Comparison of ENCODE assay signal across 13 cellular contexts in the genomic region with DNA sequence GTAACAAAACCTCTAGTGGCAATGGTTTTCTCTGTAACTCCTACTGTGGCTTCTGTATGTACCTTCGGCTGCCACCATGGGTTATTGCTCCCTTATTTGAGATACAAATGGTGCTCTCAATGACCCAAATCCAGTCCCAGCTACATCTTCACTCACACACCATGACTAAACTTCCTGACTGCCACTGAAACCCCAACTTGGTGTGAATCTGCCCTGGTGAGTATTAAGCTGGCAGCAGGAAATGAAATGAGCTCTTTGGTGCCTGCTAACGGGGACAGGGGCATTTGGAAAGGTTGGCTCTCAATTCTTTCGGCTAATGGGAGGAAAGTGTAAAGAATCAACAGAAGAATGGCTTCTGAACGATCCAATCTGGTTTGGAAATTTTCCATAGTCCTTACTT. TPM values are rescaled to one million over a fixed set of nuclear protein-coding genes. Genes with fewer than 3 reads are reported as not detected.
DNase-seq lines count a peak whose midpoint lies in the region; TF ChIP-seq lines count a peak whose summit lies in the region.
"Had no signal": no experiment of that assay in that cellular context is flagged by ENCODE, and none has a peak within 500 bp of the region (broad histone marks: within the 10 kb centered on the region; RNA-seq: fewer than 3 reads in every experiment).

No MANE protein-coding gene starts in this region.

- H3K23me2 ChIP-seq in H9 (ENCODE audit: insufficient read length, low read depth, low read length, poor library complexity, severe bottlenecking): no peaks in the 10 kb centered on the region

- H4K20me1 ChIP-seq in H9 (ENCODE audit: control insufficient read depth, insufficient read depth, insufficient read length): no peaks in the 10 kb centered on the region

- H3K27me3 Mint-ChIP-seq in H9 (ENCODE audit: low read depth): no peaks in the 10 kb centered on the region

- peaks cover 0 to 3% of the 10 kb centered on the region in 2 donors for H3K4me1 ChIP-seq in neuronal stem cell (ENCODE audit: control insufficient read depth in 2 of 2, insufficient read depth in 1 of 2, low read depth in 1 of 2, low read length in 2 of 2)
- H3K4me1 ChIP-seq in H9 (ENCODE audit: insufficient read depth, low read length): no peaks in the 10 kb centered on the region

- no peak overlapping the region for H4K91ac ChIP-seq in neuronal stem cell (ENCODE audit: low read depth, low read length, poor library complexity)
- H4K91ac ChIP-seq in H9 (ENCODE audit: insufficient read length, low read depth, low read length): no peak overlapping the region

- no peak overlapping the region for H2BK20ac ChIP-seq in H9 (ENCODE audit: low read depth, low read length, poor library complexity, severe bottlenecking)

- no peak overlapping the region for H3K27ac Mint-ChIP-seq in H9

- no peak overlapping the region for H2BK120ac ChIP-seq in neuronal stem cell (ENCODE audit: low read depth, low read length)
- H2BK120ac ChIP-seq in H9 (ENCODE audit: low read depth, low read length, poor library complexity, severe bottlenecking): no peak overlapping the region

- TF ChIP-seq CTCF in H9 (conservative IDR thresholded peaks at IDR 0.05): no peak

- H3K4me3 ChIP-seq in MG63: no peak overlapping the region
- H3K4me3 ChIP-seq in neuronal stem cell (ENCODE audit: low read length in 2 of 2): no peak overlapping the region
- H3K4me3 ChIP-seq: PC-9 had no signal

- H3K9ac ChIP-seq in neuronal stem cell (ENCODE audit: low read depth, low read length, poor library complexity): no peak overlapping the region
- no peak overlapping the region for H3K9ac ChIP-seq in H9 (ENCODE audit: extremely low read depth, insufficient read length, low read length)

- H3K18ac ChIP-seq in neuronal stem cell (ENCODE audit: low read length) (no peak overlapping the region), H9 (ENCODE audit: insufficient read length, low read depth, low read length) (no peak overlapping the region)

- H3K4me3 Mint-ChIP-seq in H9: no peak overlapping the region

- no peak overlapping the region for H4K8ac ChIP-seq in neuronal stem cell (ENCODE audit: low read depth, low read length)
- no peak overlapping the region for H4K8ac ChIP-seq in H9 (replicated peaks; ENCODE audit: insufficient read length, low read depth, low read length)

- H3K79me1 ChIP-seq in neuronal stem cell (ENCODE audit: low read depth, low read length): no peaks in the 10 kb centered on the region
- H3K79me1 ChIP-seq in H9 (ENCODE audit: insufficient read depth, low read depth, low read length, poor library complexity, severe bottlenecking): no peaks in the 10 kb centered on the region

- H4K5ac ChIP-seq in H9 (ENCODE audit: insufficient read length, low read depth, low read length): no peak overlapping the region

- H2BK5ac ChIP-seq in neuronal stem cell (ENCODE audit: low read length) (no peak overlapping the region), H9 (ENCODE audit: insufficient read length, low read length) (no peak overlapping the region)

- H2BK12ac ChIP-seq in neuronal stem cell (ENCODE audit: low read length) (no peak overlapping the region), H9 (ENCODE audit: insufficient read length, low read depth, low read length) (no peak overlapping the region)

- H2AK5ac ChIP-seq in neuronal stem cell (ENCODE audit: low read depth, low read length) (no peak overlapping the region), H9 (ENCODE audit: insufficient read length, low read length) (no peak overlapping the region)

- H3K14ac ChIP-seq in neuronal stem cell (ENCODE audit: low read length): no peak overlapping the region
- H3K14ac ChIP-seq in H9 (ENCODE audit: insufficient read depth, low read length): no peak overlapping the region

- H3K4me2 ChIP-seq in neuronal stem cell (ENCODE audit: insufficient read depth, low read length, poor library complexity, severe bottlenecking) (no peak overlapping the region), H9 (ENCODE audit: insufficient read depth, insufficient read length, low read length) (no peak overlapping the region)
- H3K4me2 ChIP-seq: PC-9 had no signal

- peak; percentile 64 for DNase-seq in activated CD8-positive, alpha-beta memory T cell treated with anti-CD3 and anti-CD28 coated beads for 24 hours
- DNase-seq in activated CD8-positive, alpha-beta memory T cell treated with anti-CD3 and anti-CD28 coated beads, Interleukin-2, amount 50 U/mL, for 48 hours: no peak
- peak; percentile 38 for DNase-seq in activated CD4-positive, alpha-beta T cell treated with anti-CD3 and anti-CD28 coated beads for 48 hours
- DNase-seq in central memory CD4-positive, alpha-beta T cell: peak; percentile 37
- DNase-seq in stimulated activated CD8-positive, alpha-beta memory T cell treated with anti-CD3 and anti-CD28 coated beads, Interleukin-4, amount 100 ng/mL, for 48 hours: peak; percentile 46
- DNase-seq in MG63 (no peak), neuronal stem cell (ENCODE audit: low spot score) (no peak), H9 (no peak)
- DNase-seq: ACHN, DND-41, KG1, left colon, PC-9 had no signal

- peaks cover 28 to 65% (median 62%) of the 10 kb centered on the region in 3 experiments; a peak in 6 of 7 replicates for H3K36me3 Mint-ChIP-seq in H9 (ENCODE audit: insufficient read depth in 1 of 3, low read depth in 3 of 3)

- H3K23ac ChIP-seq in neuronal stem cell (ENCODE audit: low read depth, low read length, poor library complexity) (no peak overlapping the region), H9 (ENCODE audit: insufficient read length, low read depth, low read length) (no peak overlapping the region)

- H2BK15ac ChIP-seq in neuronal stem cell (ENCODE audit: low read length): no peak overlapping the region
- H2BK15ac ChIP-seq in H9 (ENCODE audit: low read depth, low read length): no peak overlapping the region

- no peaks in the 10 kb centered on the region for H3K9me3 Mint-ChIP-seq in H9

- no peak overlapping the region for H3K27ac ChIP-seq in neuronal stem cell (replicated peaks; ENCODE audit: low read length)
- H3K27ac ChIP-seq in H9 (ENCODE audit: insufficient read length, low read depth, low read length): no peak overlapping the region
- H3K27ac ChIP-seq: PC-9 had no signal

- H3T11ph ChIP-seq in H9 (ENCODE audit: low read length): no peak overlapping the region

- no peaks in the 10 kb centered on the region for H3K4me1 Mint-ChIP-seq in H9

- H2AFZ ChIP-seq in neuronal stem cell (ENCODE audit: low read length): no peak overlapping the region
- no peak overlapping the region for H2AFZ ChIP-seq in H9 (ENCODE audit: low read length)
- H2AFZ ChIP-seq: PC-9 had no signal

- H3K4ac ChIP-seq in neuronal stem cell (ENCODE audit: low read length) (no peak overlapping the region), H9 (ENCODE audit: low read depth, low read length) (no peak overlapping the region)

- H3K27me3 ChIP-seq in MG63: no peaks in the 10 kb centered on the region
- H3K27me3 ChIP-seq in neuronal stem cell (ENCODE audit: control insufficient read depth in 3 of 3, insufficient read depth in 3 of 3, low read depth in 1 of 3, low read length in 3 of 3): no peaks in the 10 kb centered on the region
- H3K27me3 ChIP-seq in H9 (ENCODE audit: insufficient read depth, low read length): no peaks in the 10 kb centered on the region

- H3K36me3 ChIP-seq in MG63: no peaks in the 10 kb centered on the region
- peaks cover 46 to 63% of the 10 kb centered on the region in 2 donors for H3K36me3 ChIP-seq in neuronal stem cell (replicated peaks in 1 of 2; ENCODE audit: control insufficient read depth in 2 of 2, insufficient read depth in 2 of 2, low read length in 2 of 2)

- WGBS in neuronal stem cell (ENCODE audit: extremely low coverage in 2 of 2, insufficient read length in 2 of 2, insufficient replicate concordance in 1 of 2), 2 donors: no CpG with 5 or more reads among the region's 4 CpGs
- WGBS in H9 (ENCODE audit: extremely low coverage, insufficient read length, low lambda C conversion rate): no CpG with 5 or more reads among the region's 4 CpGs

- no peaks in the 10 kb centered on the region for H3K9me3 ChIP-seq in MG63
- no peaks in the 10 kb centered on the region for H3K9me3 ChIP-seq in neuronal stem cell (replicated peaks in 1 of 2; ENCODE audit: control insufficient read depth in 2 of 2, insufficient read depth in 1 of 2, low read depth in 1 of 2, low read length in 2 of 2)
- no peaks in the 10 kb centered on the region for H3K9me3 ChIP-seq in H9 (ENCODE audit: control insufficient read depth, low read depth, low read length)

- H3K79me2 ChIP-seq in H9 (ENCODE audit: insufficient read depth, low read length): no peaks in the 10 kb centered on the region

- no peak overlapping the region for H3K56ac ChIP-seq in H9 (ENCODE audit: insufficient read length, low read depth, low read length)

RNA-seq across cellular contexts. Expression of a gene that starts 7.5 kb away (rescaled TPM):
- 76.6 and 87.1 TPM in 2 replicates for total RNA-seq in MG63 (2014; rRNA removed; shearing (Covaris generic); ENCODE audit: low replicate concordance)
- polyA plus RNA-seq in neuronal stem cell (2013, experiment 1 of 2): 40.3 TPM
- 40.1 TPM for polyA plus RNA-seq in neuronal stem cell (2013, experiment 2 of 2)
- 55.5 and 58.9 TPM in 2 replicates for total RNA-seq in H9 (2021)

RNA-seq across cellular contexts. Expression of a gene that starts 37.3 kb away (rescaled TPM):
- 84.1 and 126 TPM in 2 replicates for total RNA-seq in MG63 (2014; rRNA removed; shearing (Covaris generic); ENCODE audit: low replicate concordance)
- polyA plus RNA-seq in neuronal stem cell (2013, experiment 1 of 2): 36.3 TPM
- polyA plus RNA-seq in neuronal stem cell (2013, experiment 2 of 2): 37.9 TPM
- total RNA-seq in H9 (2021): 33.7 and 35.0 TPM in 2 replicates

RNA-seq across cellular contexts. Expression of a gene that starts 48.7 kb away (rescaled TPM):
- 1.4 and 2.7 TPM in 2 replicates for total RNA-seq in MG63 (2014; rRNA removed; shearing (Covaris generic); ENCODE audit: low replicate concordance)
- polyA plus RNA-seq in neuronal stem cell (2013, experiment 1 of 2): 29.5 TPM
- 29.5 TPM for polyA plus RNA-seq in neuronal stem cell (2013, experiment 2 of 2)
- total RNA-seq in H9 (2021): 21.1 and 21.3 TPM in 2 replicates

Comparison
In these comparisons a context has a peak if more than half of its experiments do, and no peak if none do; other contexts are left out.
1. DNase-seq: peak in activated CD8-positive, alpha-beta memory T cell treated with anti-CD3 and anti-CD28 coated beads for 24 hours (single experiment), activated CD4-positive, alpha-beta T cell treated with anti-CD3 and anti-CD28 coated beads for 48 hours (single experiment), central memory CD4-positive, alpha-beta T cell (single experiment) and stimulated activated CD8-positive, alpha-beta memory T cell treated with anti-CD3 and anti-CD28 coated beads, Interleukin-4, amount 100 ng/mL, for 48 hours (single experiment); none in activated CD8-positive, alpha-beta memory T cell treated with anti-CD3 and anti-CD28 coated beads, Interleukin-2, amount 50 U/mL, for 48 hours (single experiment), MG63 (single experiment), neuronal stem cell (single experiment) and H9 (single experiment).